Comparison of ENCODE assay signal across 9 cellular contexts in genomic region chr7:151062399-151063211, GRCh38. TPM values are rescaled to one million over a fixed set of nuclear protein-coding genes. Genes with fewer than 3 reads are reported as not detected.
DNase-seq lines count a peak whose midpoint lies in the region; ATAC-seq and TF ChIP-seq lines count a peak whose summit lies in the region.
"Had no signal": no experiment of that assay in that cellular context is flagged by ENCODE, and none has a peak within 500 bp of the region (broad histone marks: within the 10 kb centered on the region; RNA-seq: fewer than 3 reads in every experiment).

No MANE protein-coding gene starts in this region.

- H3K4me1 ChIP-seq in HEK293 (ENCODE audit: control insufficient read depth, insufficient read depth, low read length) (no peaks in the 10 kb centered on the region; the same call in 1 of the 2 replicates), skeletal muscle tissue (ENCODE audit: control insufficient read depth in 3 of 3, insufficient read depth in 3 of 3, low read length in 3 of 3) (peaks cover 37 to 40% (median 39%) of the 10 kb centered on the region in 3 donors), SJCRH30 (peaks cover 16% of the 10 kb centered on the region)

- H3K27ac ChIP-seq in HEK293 (ENCODE audit: extremely low read depth, low read depth, low read length) (no peak overlapping the region), skeletal muscle tissue (ENCODE audit: low read depth, low read length) (peak overlapping the region; percentile 7), SJCRH30 (no peak overlapping the region)
- H3K27ac ChIP-seq: SJSA1 had no signal

- H3K4me3 ChIP-seq in HEK293 (ENCODE audit: low read depth, low read length) (no peak overlapping the region; the same call in 1 of the 2 replicates), iPS-18c (ENCODE audit: insufficient read depth, low read depth, low read length) (peak overlapping the region; percentile 62), skeletal muscle tissue (ENCODE audit: low read length in 3 of 3) (peak overlapping the region in 1 of 3 donors; percentile 6), SJCRH30 (no peak overlapping the region)
- H3K4me3 ChIP-seq: SJSA1 had no signal

- H3K9me3 ChIP-seq in HEK293 (ENCODE audit: control insufficient read depth, insufficient read depth, low read depth, low read length) = no peaks in the 10 kb centered on the region
- H3K9me3 ChIP-seq in iPS-18c (ENCODE audit: control insufficient read depth, insufficient read depth, low read length) = peaks cover 2% of the 10 kb centered on the region
- no peaks in the 10 kb centered on the region for H3K9me3 ChIP-seq in skeletal muscle tissue (ENCODE audit: control insufficient read depth in 3 of 3, low read length in 3 of 3)
- no peaks in the 10 kb centered on the region for H3K9me3 ChIP-seq in SJCRH30 (replicated peaks)
- H3K9me3 ChIP-seq: SJSA1 had no signal

- ATAC-seq in activated CD4-positive, CD25-positive, alpha-beta regulatory T cell treated with anti-CD3 and anti-CD28 coated beads, Interleukin-2, amount 50 U/mL, for 24 hours = no peak

- DNase-seq in astrocyte of the hippocampus (ENCODE audit: low read depth, low spot score) (peak; percentile 90), NCI-H510A (lab: John Stamatoyannopoulos, UW) (no peak), AML-193 (lab: John Stamatoyannopoulos, UW) (no peak), SJCRH30 (no peak)

- no peaks in the 10 kb centered on the region for H3K27me3 ChIP-seq in skeletal muscle tissue (ENCODE audit: control insufficient read depth in 3 of 3, insufficient read depth in 3 of 3, low read length in 3 of 3)
- no peaks in the 10 kb centered on the region for H3K27me3 ChIP-seq in SJCRH30
- H3K27me3 ChIP-seq: SJSA1 had no signal

- H3K36me3 ChIP-seq in HEK293 (ENCODE audit: control insufficient read depth in 2 of 2, insufficient read depth in 1 of 2, low read length in 2 of 2) = peaks cover 3 to 56% of the 10 kb centered on the region in 2 experiments; a peak in 2 of 3 replicates
- H3K36me3 ChIP-seq in skeletal muscle tissue (ENCODE audit: control insufficient read depth in 3 of 3, insufficient read depth in 3 of 3, low read length in 3 of 3) = peaks cover 19 to 25% (median 20%) of the 10 kb centered on the region in 3 donors
- H3K36me3 ChIP-seq in SJCRH30 = peaks cover 27% of the 10 kb centered on the region

- TF ChIP-seq CTCF in HEK293 (tag by site-specific recombination; IDR thresholded peaks at IDR 0.05) = no peak

- peak overlapping the region in 1 of 3 donors; percentile 33 for H3K9ac ChIP-seq in skeletal muscle tissue (ENCODE audit: low read depth in 1 of 3, low read length in 3 of 3)

- CTCF ChIA-PET in HEK293 (lab: Yijun Ruan, JAX) = interaction anchor here (0.7 to 2.3 kb wide), 7 partner anchors 16 to 52 kb away, joined by 3 to 14 read pairs (median 4); partner anchors contain the start of genes ABCB8 and FASTK

- POLR2A ChIA-PET in HEK293 (lab: Yijun Ruan, JAX) = interaction anchor here (0.9 to 2.3 kb wide), 11 partner anchors 8 to 53 kb away, joined by 3 to 22 read pairs (median 6); partner anchors contain the start of genes ABCB8 and FASTK

TF ChIP-seq in HEK293, 187 proteins besides CTCF, POLR2A, EP300 and RAD21:
- TF ChIP-seq PATZ1 (tag by site-specific recombination; IDR thresholded peaks at IDR 0.05) (peak; percentile 31), KLF9 (tag by site-specific recombination; IDR thresholded peaks at IDR 0.05; ENCODE audit: low read depth) (peak; percentile 36; the same call in 1 of the 2 replicates), BCL11B (tag by site-specific recombination; IDR thresholded peaks at IDR 0.05; ENCODE audit: low read depth) (0 out of 2 replicates have a peak, but pooled peaks have one; percentile 16), YY1 (tag by site-specific recombination; IDR thresholded peaks at IDR 0.05) (no peak), SP2 (tag by site-specific recombination; IDR thresholded peaks at IDR 0.05) (0 out of 2 replicates have a peak, but pooled peaks have one; percentile 10)

RNA-seq across cellular contexts. Expression of gene SLC4A2, which starts 3.2 kb away (rescaled TPM):
- 31.3 TPM for total RNA-seq in skeletal muscle tissue
- 129 and 132 TPM in 2 replicates for total RNA-seq in SJCRH30 (2014; rRNA removed; shearing (Covaris generic))

RNA-seq across cellular contexts. Expression of gene CDK5, which starts 4.9 kb away (rescaled TPM):
- 5.7 TPM for total RNA-seq in skeletal muscle tissue
- 34.3 and 39.2 TPM in 2 replicates for total RNA-seq in SJCRH30 (2014; rRNA removed; shearing (Covaris generic))

RNA-seq across cellular contexts. Expression of gene ASIC3, which starts 14.3 kb away (rescaled TPM):
- not detected for total RNA-seq in skeletal muscle tissue
- 1.3 and 1.5 TPM in 2 replicates for total RNA-seq in SJCRH30 (2014; rRNA removed; shearing (Covaris generic))
- total RNA-seq: SJSA1 had no signal

RNA-seq across cellular contexts. Expression of gene FASTK, which starts 18.0 kb away (rescaled TPM):
- 55.3 TPM for total RNA-seq in skeletal muscle tissue
- total RNA-seq in SJCRH30 (2014; rRNA removed; shearing (Covaris generic)) = 62.2 and 92.8 TPM in 2 replicates

RNA-seq across cellular contexts. Expression of gene TMUB1, which starts 20.7 kb away (rescaled TPM):
- 12.5 TPM for total RNA-seq in skeletal muscle tissue
- total RNA-seq in SJCRH30 (2014; rRNA removed; shearing (Covaris generic)) = 43.5 and 44.2 TPM in 2 replicates
